In genomic region chr3:148991219-148992026, GRCh38 we compare ENCODE assay signal across 1 cellular context.
TF ChIP-seq lines count a peak whose summit lies in the region.

GYG1 (plus strand) TSS chr3:148991540; CDS start chr3:148991641, 101 bp downstream.

TF ChIP-seq in K562, 482 proteins besides CTCF, POLR2A, EP300 and RAD21 (continued from another document and continues in another):
- TF ChIP-seq SMARCB1 (IDR thresholded peaks at IDR 0.05; ENCODE audit: insufficient read length, low read depth) (no peak), SMAD2 (IDR thresholded peaks at IDR 0.05; ENCODE audit: low read depth, low read length) (no peak), MBD1 (CRISPR knock-in tag; IDR thresholded peaks at IDR 0.05) (no peak), ZNF431 (CRISPR knock-in tag; IDR thresholded peaks at IDR 0.05) (peak; percentile 46; the same call in 1 of the 2 replicates), TFAP4 (CRISPR knock-in tag; IDR thresholded peaks at IDR 0.05; ENCODE audit: borderline replicate concordance) (peak; percentile 89), ELF4 (CRISPR knock-in tag; IDR thresholded peaks at IDR 0.05) (no peak), ZNF512 (tag; IDR thresholded peaks at IDR 0.05) (no peak), TCF7 (IDR thresholded peaks at IDR 0.05; ENCODE audit: borderline replicate concordance) (no peak), SFPQ (IDR thresholded peaks at IDR 0.05; ENCODE audit: low read depth, low read length) (no peak), CBX5 (IDR thresholded peaks at IDR 0.05; ENCODE audit: borderline replicate concordance, low read depth) (no peak), NUFIP1 (IDR thresholded peaks at IDR 0.05; ENCODE audit: partially characterized antibody) (no peak), ZBTB2 (IDR thresholded peaks at IDR 0.05) (no peak), ZFPM2 (CRISPR knock-in tag; IDR thresholded peaks at IDR 0.05) (no peak), FUS (optimal IDR thresholded peaks at IDR 0.05; ENCODE audit: low read depth, low read length) (no peak), MNT (conservative IDR thresholded peaks at IDR 0.05) (peak; percentile 82 to 94), ZNF699 (CRISPR knock-in tag; IDR thresholded peaks at IDR 0.05; ENCODE audit: insufficient replicate concordance) (no peak), ZNF639 (CRISPR knock-in tag; conservative IDR thresholded peaks at IDR 0.05 in 1 of 2, IDR thresholded peaks at IDR 0.05 in 1 of 2) (0 out of 4 replicates have a peak, but pooled peaks of 1 of the 2 experiments have one; percentile 37), EWSR1 (IDR thresholded peaks at IDR 0.05; ENCODE audit: borderline replicate concordance, low read depth, partially characterized antibody) (no peak), MED1 (CRISPR knock-in tag; IDR thresholded peaks at IDR 0.05; ENCODE audit: borderline replicate concordance) (no peak), FOXP4 (CRISPR knock-in tag; IDR thresholded peaks at IDR 0.05; ENCODE audit: borderline replicate concordance) (no peak), CBX8 (IDR thresholded peaks at IDR 0.05; ENCODE audit: borderline replicate concordance, extremely low read depth, low read depth, low read length, poor library complexity, severe bottlenecking) (no peak), ZNF561 (CRISPR knock-in tag; conservative IDR thresholded peaks at IDR 0.05) (no peak), ZNF583 (CRISPR knock-in tag; IDR thresholded peaks at IDR 0.05) (peak; percentile 43; the same call in 1 of the 2 replicates), ZNF134 (CRISPR knock-in tag; conservative IDR thresholded peaks at IDR 0.05) (no peak), ZNF263 (CRISPR knock-in tag; IDR thresholded peaks at IDR 0.05; ENCODE audit: borderline replicate concordance) (no peak), GABPB1 (CRISPR knock-in tag; IDR thresholded peaks at IDR 0.05) (peak; percentile 57; the same call in 1 of the 2 replicates), BDP1 (IDR thresholded peaks at IDR 0.05; ENCODE audit: insufficient read depth, insufficient read length) (no peak), MIER1 (IDR thresholded peaks at IDR 0.05; ENCODE audit: low read depth) (no peak), SP2 (IDR thresholded peaks at IDR 0.05; ENCODE audit: extremely low read depth, low read depth, low read length, poor library complexity, severe bottlenecking) (no peak), PTTG1 (tag; IDR thresholded peaks at IDR 0.05; ENCODE audit: low read depth) (no peak), POU5F1 (IDR thresholded peaks at IDR 0.05; ENCODE audit: borderline replicate concordance, low read depth, low read length, partially characterized antibody) (no peak), ZKSCAN3 (CRISPR knock-in tag; IDR thresholded peaks at IDR 0.05) (no peak), ZC3H8 (IDR thresholded peaks at IDR 0.05) (no peak), ATF1 (CRISPR knock-in tag; IDR thresholded peaks at IDR 0.05) (no peak), ATF1 (tag; IDR thresholded peaks at IDR 0.05) (peak; percentile 57; the same call in 1 of the 2 replicates), ZNF239 (CRISPR knock-in tag; IDR thresholded peaks at IDR 0.05) (no peak), RNF2 (IDR thresholded peaks at IDR 0.05) (0 out of 2 replicates have a peak, but pooled peaks have one; percentile 53), ZNF174 (CRISPR knock-in tag; IDR thresholded peaks at IDR 0.05) (no peak), ZNF316 (IDR thresholded peaks at IDR 0.05) (no peak), PHB2 (IDR thresholded peaks at IDR 0.05; ENCODE audit: low read depth) (no peak), ZNF551 (CRISPR knock-in tag; IDR thresholded peaks at IDR 0.05) (no peak), POLR3G (IDR thresholded peaks at IDR 0.05; ENCODE audit: extremely low read depth, insufficient read length, insufficient replicate concordance) (no peak), XRCC5 (IDR thresholded peaks at IDR 0.05; ENCODE audit: low read depth, low read length) (no peak), ZNF121 (CRISPR knock-in tag; conservative IDR thresholded peaks at IDR 0.05) (no peak)
